ENCODE assay signal across 22 cellular contexts in genomic region chr12:43057561-43057960, GRCh38.
"Had no signal": no experiment of that assay in that cellular context is flagged by ENCODE, and none has a peak within 500 bp of the region (broad histone marks: within the 10 kb centered on the region; RNA-seq: fewer than 3 reads in every experiment).

No MANE protein-coding gene starts in this region.

- H3K9me3 ChIP-seq: left ventricle myocardium inferior, sigmoid colon, upper lobe of right lung had no signal

- H3K36me3 ChIP-seq: left ventricle myocardium inferior, sigmoid colon, upper lobe of right lung had no signal

- H3K4me3 ChIP-seq: left ventricle myocardium inferior, sigmoid colon, upper lobe of right lung had no signal

- DNase-seq: activated CD4-positive, alpha-beta T cell treated with anti-CD3 and anti-CD28 coated beads for 1 hour; activated CD4-positive, alpha-beta T cell treated with anti-CD3 and anti-CD28 coated beads, Interleukin-2, amount 50 U/mL, for 48 hours; activated CD8-positive, alpha-beta memory T cell treated with anti-CD3 and anti-CD28 coated beads, Interleukin-2, amount 10 ng/mL, durations not matched to agents 7 days and 5 days; activated effector memory CD4-positive, alpha-beta T cell treated with Interleukin-2 at 50 U/mL for 16 hours; activated T-cell treated with anti-CD3 and anti-CD28 coated beads, Interleukin-2, amount 50 U/mL, for 24 hours; caudate nucleus; cortex of kidney; effector CD8-positive, alpha-beta T cell; head of caudate nucleus; islet precursor cell; left ventricle myocardium inferior; mesenchymal stem cell; nucleus accumbens; sigmoid colon; stimulated activated CD4-positive, alpha-beta T cell treated with anti-CD3 and anti-CD28 coated beads, Interleukin-4, amount 100 ng/mL, for 1 hour; stimulated activated CD8-positive, alpha-beta memory T cell treated with anti-CD3 and anti-CD28 coated beads, Interleukin-4, amount 100 ng/mL, for 48 hours; T-helper 9 cell; upper lobe of right lung had no signal

- H3K27me3 Mint-ChIP-seq: activated CD8-positive, alpha-beta memory T cell treated with anti-CD3 and anti-CD28 coated beads, Interleukin-2, amount 10 ng/mL, durations not matched to agents 7 days and 5 days; activated T-cell treated with anti-CD3 and anti-CD28 coated beads, Interleukin-2, amount 50 U/mL, for 24 hours; natural killer cell treated with Interleukin-12 subunit alpha and Interleukin-12 subunit beta and Interleukin-15 and Interleukin-18, amount 100 ng/mL, for 72 hours; progenitor cell of endocrine pancreas; stimulated activated naive CD8-positive, alpha-beta T cell treated with anti-CD3 and anti-CD28 coated beads, Interleukin-15, Interleukin-2, amounts not matched to agents 100 ng/mL and 50 ng/mL, for 24 hours had no signal

- H3K9me3 Mint-ChIP-seq: activated T-cell treated with anti-CD3 and anti-CD28 coated beads, Interleukin-2, amount 50 U/mL, for 24 hours; stimulated activated naive CD8-positive, alpha-beta T cell treated with anti-CD3 and anti-CD28 coated beads, Interleukin-15, Interleukin-2, amounts not matched to agents 100 ng/mL and 50 ng/mL, for 24 hours had no signal

- H3K4me3 Mint-ChIP-seq: activated CD8-positive, alpha-beta memory T cell treated with anti-CD3 and anti-CD28 coated beads, Interleukin-2, amount 10 ng/mL, durations not matched to agents 7 days and 5 days; activated T-cell treated with anti-CD3 and anti-CD28 coated beads, Interleukin-2, amount 50 U/mL, for 24 hours; natural killer cell treated with Interleukin-12 subunit alpha and Interleukin-12 subunit beta and Interleukin-15 and Interleukin-18, amount 100 ng/mL, for 72 hours; stimulated activated naive CD8-positive, alpha-beta T cell treated with anti-CD3 and anti-CD28 coated beads, Interleukin-15, Interleukin-2, amounts not matched to agents 100 ng/mL and 50 ng/mL, for 24 hours had no signal

- H3K27ac Mint-ChIP-seq: activated CD8-positive, alpha-beta memory T cell treated with anti-CD3 and anti-CD28 coated beads, Interleukin-2, amount 10 ng/mL, durations not matched to agents 7 days and 5 days; activated naive CD4-positive, alpha-beta T cell treated with anti-CD3 and anti-CD28 coated beads, Interleukin-2, amount 50 U/mL, for 72 hours; activated T-cell treated with anti-CD3 and anti-CD28 coated beads, Interleukin-2, amount 50 U/mL, for 24 hours; natural killer cell treated with Interleukin-12 subunit alpha and Interleukin-12 subunit beta and Interleukin-15 and Interleukin-18, amount 100 ng/mL, for 72 hours; progenitor cell of endocrine pancreas; stimulated activated naive CD8-positive, alpha-beta T cell treated with anti-CD3 and anti-CD28 coated beads, Interleukin-15, Interleukin-2, amounts not matched to agents 100 ng/mL and 50 ng/mL, for 24 hours had no signal

- H3K27ac ChIP-seq: left ventricle myocardium inferior, sigmoid colon, upper lobe of right lung had no signal

- H3K36me3 Mint-ChIP-seq: activated CD8-positive, alpha-beta memory T cell treated with anti-CD3 and anti-CD28 coated beads, Interleukin-2, amount 10 ng/mL, durations not matched to agents 7 days and 5 days; activated naive CD4-positive, alpha-beta T cell treated with anti-CD3 and anti-CD28 coated beads, Interleukin-2, amount 50 U/mL, for 72 hours; natural killer cell treated with Interleukin-12 subunit alpha and Interleukin-12 subunit beta and Interleukin-15 and Interleukin-18, amount 100 ng/mL, for 72 hours had no signal

- H3K4me1 Mint-ChIP-seq: activated CD8-positive, alpha-beta memory T cell treated with anti-CD3 and anti-CD28 coated beads, Interleukin-2, amount 10 ng/mL, durations not matched to agents 7 days and 5 days had no signal

- H3K4me1 ChIP-seq: sigmoid colon, upper lobe of right lung had no signal

- ATAC-seq: activated CD8-positive, alpha-beta memory T cell treated with anti-CD3 and anti-CD28 coated beads, Interleukin-2, amount 10 ng/mL, durations not matched to agents 7 days and 5 days; activated naive CD4-positive, alpha-beta T cell treated with anti-CD3 and anti-CD28 coated beads, Interleukin-2, amount 50 U/mL, for 72 hours; natural killer cell treated with Interleukin-12 subunit alpha and Interleukin-12 subunit beta and Interleukin-15 and Interleukin-18, amount 100 ng/mL, for 72 hours; upper lobe of right lung had no signal

- H3K27me3 ChIP-seq: sigmoid colon, upper lobe of right lung had no signal
